ENCODE assay signal across 27 cellular contexts in the genomic region with DNA sequence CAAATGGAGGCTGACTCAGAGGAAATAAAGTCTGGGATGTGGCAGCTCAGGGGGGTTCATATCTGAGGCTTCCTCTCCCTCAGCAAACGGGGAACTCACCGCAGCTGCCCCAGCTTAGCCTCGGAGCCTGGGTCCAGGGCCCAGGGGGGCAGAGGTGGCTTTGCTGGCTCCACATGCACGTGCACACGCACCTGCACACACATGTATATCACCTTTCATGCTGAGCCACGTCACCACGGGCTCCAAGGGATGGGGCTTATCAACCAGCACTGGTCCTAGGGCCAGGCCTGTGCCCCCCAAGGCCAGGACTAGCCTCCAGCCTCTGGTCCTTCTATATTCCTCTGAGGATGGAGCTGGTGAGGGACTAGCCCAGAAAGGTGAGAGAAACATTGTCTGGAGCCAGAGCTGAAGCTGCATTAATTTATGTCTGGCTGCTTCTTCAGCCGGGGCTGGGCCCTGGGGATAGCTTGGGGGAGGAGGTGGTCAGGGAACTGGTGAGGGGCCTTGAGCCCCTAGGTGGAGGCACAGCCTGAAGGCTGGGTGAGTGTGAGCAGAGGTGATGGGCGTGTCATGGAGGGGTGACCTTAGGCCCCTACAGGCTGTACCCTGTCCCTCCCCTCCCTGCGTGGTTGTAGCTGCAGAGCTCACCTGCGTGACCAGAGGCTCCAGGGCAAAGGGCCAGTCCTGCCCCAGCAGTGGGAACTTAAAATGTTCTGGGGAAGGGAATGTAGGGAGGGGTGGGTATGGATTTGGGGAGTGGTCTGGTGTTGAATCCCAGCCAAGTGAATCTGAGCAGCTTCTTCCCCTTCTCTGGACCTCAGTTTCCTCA.
"Had no signal": no experiment of that assay in that cellular context is flagged by ENCODE, and none has a peak within 500 bp of the region (broad histone marks: within the 10 kb centered on the region; RNA-seq: fewer than 3 reads in every experiment).

No MANE protein-coding gene starts in this region.

- DNase-seq: activated CD4-positive, alpha-beta T cell treated with anti-CD3 and anti-CD28 coated beads for 1 hour; activated CD8-positive, alpha-beta T cell treated with anti-CD3 and anti-CD28 coated beads, Interleukin-2, amount 10 ng/mL, durations not matched to agents 7 days and 5 days; activated effector memory CD4-positive, alpha-beta T cell treated with Interleukin-2 at 50 U/mL for 16 hours; activated naive CD4-positive, alpha-beta T cell treated with Interleukin-2 at 50 U/mL for 16 hours; anterior cingulate cortex; effector memory CD4-positive, alpha-beta T cell; erythroblast; hypothalamus; immature natural killer cell; left lung; naive thymus-derived CD8-positive, alpha-beta T cell; occipital lobe; right cardiac atrium; spleen; SW 1271; T-helper 17 cell; T1000; upper lobe of right lung had no signal

- ATAC-seq: activated CD8-positive, alpha-beta T cell treated with anti-CD3 and anti-CD28 coated beads, Interleukin-2, amount 10 ng/mL, durations not matched to agents 7 days and 5 days; gastroesophageal sphincter; heart left ventricle; left lung; naive thymus-derived CD8-positive, alpha-beta T cell; right cardiac atrium; T-helper 17 cell; upper lobe of right lung; WTC11 had no signal

- H3K27ac ChIP-seq: gastroesophageal sphincter, heart left ventricle, left lung, SK-N-MC, spleen, upper lobe of right lung had no signal

- H3K4me1 Mint-ChIP-seq: central memory CD8-positive, alpha-beta T cell; immature natural killer cell; mesothelial cell of epicardium; naive thymus-derived CD8-positive, alpha-beta T cell; neural crest cell; T-helper 17 cell; WTC11 had no signal

- H3K36me3 Mint-ChIP-seq: activated naive CD8-positive, alpha-beta T cell; immature natural killer cell; mesothelial cell of epicardium; naive thymus-derived CD8-positive, alpha-beta T cell; WTC11 had no signal

- H3K4me3 ChIP-seq: gastroesophageal sphincter, heart left ventricle, left lung, SK-N-MC, spleen, upper lobe of right lung had no signal

- H3K4me3 Mint-ChIP-seq: activated CD8-positive, alpha-beta T cell treated with anti-CD3 and anti-CD28 coated beads, Interleukin-2, amount 10 ng/mL, durations not matched to agents 7 days and 5 days; activated naive CD8-positive, alpha-beta T cell; central memory CD8-positive, alpha-beta T cell; immature natural killer cell; mesothelial cell of epicardium; naive thymus-derived CD8-positive, alpha-beta T cell; neural crest cell; stimulated activated naive CD8-positive, alpha-beta T cell treated with anti-CD3 and anti-CD28 coated beads, Interleukin-15, Interleukin-2, amounts not matched to agents 100 ng/mL and 50 ng/mL, for 24 hours; T-helper 17 cell; WTC11 had no signal

- H3K27ac Mint-ChIP-seq: activated CD8-positive, alpha-beta T cell treated with anti-CD3 and anti-CD28 coated beads, Interleukin-2, amount 10 ng/mL, durations not matched to agents 7 days and 5 days; activated naive CD8-positive, alpha-beta T cell; immature natural killer cell; mesothelial cell of epicardium; naive thymus-derived CD8-positive, alpha-beta T cell; stimulated activated naive CD8-positive, alpha-beta T cell treated with anti-CD3 and anti-CD28 coated beads, Interleukin-15, Interleukin-2, amounts not matched to agents 100 ng/mL and 50 ng/mL, for 24 hours; T-helper 17 cell; WTC11 had no signal

- H3K9me3 Mint-ChIP-seq: central memory CD8-positive, alpha-beta T cell; immature natural killer cell; mesothelial cell of epicardium; naive thymus-derived CD8-positive, alpha-beta T cell; neural crest cell; stimulated activated naive CD8-positive, alpha-beta T cell treated with anti-CD3 and anti-CD28 coated beads, Interleukin-15, Interleukin-2, amounts not matched to agents 100 ng/mL and 50 ng/mL, for 24 hours; WTC11 had no signal
